ENCODE assay signal across 8 cellular contexts in the genomic region with DNA sequence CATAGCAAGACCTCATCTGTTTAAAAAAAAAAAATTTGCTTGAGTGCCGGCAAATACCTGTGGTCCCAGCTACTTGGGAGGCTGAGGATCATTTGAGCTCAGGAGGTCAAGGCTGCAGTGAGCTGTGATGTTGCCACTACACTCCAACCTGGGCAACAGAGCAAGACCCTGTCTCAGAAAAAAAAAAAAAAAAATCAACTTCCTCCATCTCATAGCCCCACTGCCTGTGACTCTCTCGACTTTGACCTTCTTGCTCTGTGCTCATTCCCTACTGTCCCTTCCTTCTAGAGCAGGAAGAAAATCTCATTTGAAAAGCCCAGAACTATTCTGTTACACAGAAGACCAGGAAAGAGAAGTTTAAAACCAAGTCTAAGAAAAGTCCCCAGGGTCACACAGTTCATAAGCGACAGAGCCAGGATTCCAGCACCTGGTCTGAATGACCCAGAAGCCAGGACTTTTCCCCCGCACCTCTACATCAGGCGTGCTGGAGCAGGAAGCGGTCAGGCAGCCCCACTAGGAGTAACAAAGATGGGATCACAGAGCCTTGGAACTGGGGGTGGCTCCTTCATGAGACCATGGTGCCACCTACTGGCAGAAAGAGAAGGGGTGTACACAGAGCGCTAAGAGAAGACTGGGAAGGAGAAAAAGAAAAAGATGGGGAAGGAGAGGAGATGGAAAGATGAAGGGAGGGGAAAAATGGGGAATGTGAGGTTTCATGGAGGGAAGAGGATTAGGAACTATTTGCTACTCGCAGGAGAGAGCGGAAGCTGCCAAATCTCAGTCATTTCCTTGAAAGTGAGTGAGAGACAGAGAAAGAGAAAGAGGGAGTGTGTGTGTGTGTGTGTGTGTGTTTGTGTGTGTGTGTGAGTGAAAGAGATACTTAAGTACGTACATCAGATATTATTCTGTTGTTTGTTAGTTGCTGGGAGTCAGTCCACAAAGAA. TPM values are rescaled to one million over a fixed set of nuclear protein-coding genes. Genes with fewer than 3 reads are reported as not detected.
DNase-seq lines count a peak whose midpoint lies in the region; ATAC-seq and TF ChIP-seq lines count a peak whose summit lies in the region.

No MANE protein-coding gene starts in this region.

- peak; percentile 91 for TF ChIP-seq CTCF in GM10266 (IDR thresholded peaks at IDR 0.05; ENCODE audit: control insufficient read depth, insufficient read depth, low read depth, missing control alignments)

- ATAC-seq in stimulated activated naive B cell treated with anti-CD40 and anti-IgM and Interleukin-4, amounts not matched to agents 10 μg/mL and 1 μg/mL and 100 μg/mL, for 72 hours (replicated peaks) = peak; percentile 69 to 73
- no peak for ATAC-seq in GM21360 (IDR thresholded peaks at IDR 0.05; ENCODE audit: unreplicated experiment)

- peaks cover 9 to 15% of the 10 kb centered on the region in 2 donors for H3K4me1 Mint-ChIP-seq in stimulated activated naive B cell treated with anti-CD40 and anti-IgM and Interleukin-4, amounts not matched to agents 10 μg/mL and 1 μg/mL and 100 μg/mL, for 72 hours

- H3K9me3 Mint-ChIP-seq in stimulated activated naive B cell treated with anti-CD40 and anti-IgM and Interleukin-4, amounts not matched to agents 10 μg/mL and 1 μg/mL and 100 μg/mL, for 72 hours = no peaks in the 10 kb centered on the region

- H3K4me3 Mint-ChIP-seq in stimulated activated naive B cell treated with anti-CD40 and anti-IgM and Interleukin-4, amounts not matched to agents 10 μg/mL and 1 μg/mL and 100 μg/mL, for 72 hours = no peak overlapping the region

- H3K36me3 Mint-ChIP-seq in stimulated activated naive B cell treated with anti-CD40 and anti-IgM and Interleukin-4, amounts not matched to agents 10 μg/mL and 1 μg/mL and 100 μg/mL, for 72 hours = no peaks in the 10 kb centered on the region

- no peak overlapping the region for H3K27ac Mint-ChIP-seq in stimulated activated naive B cell treated with anti-CD40 and anti-IgM and Interleukin-4, amounts not matched to agents 10 μg/mL and 1 μg/mL and 100 μg/mL, for 72 hours

- DNase-seq in GM10266 (ENCODE audit: extremely low spot score) (peak; percentile 78), HuH-7 (ENCODE audit: low spot score) (peak; percentile 95), NOMO-1 treated with DMSO at 0.1 percent for 48 hours (lab: John Stamatoyannopoulos, UW; ENCODE audit: unreplicated experiment) (peak; percentile 70), epidermal melanocyte (ENCODE audit: insufficient read length, low spot score) (peak; percentile 96), myocyte (ENCODE audit: low read depth) (peak; percentile 92)
- peak; percentile 28 for DNase-seq in activated CD8-positive, alpha-beta memory T cell treated with anti-CD3 and anti-CD28 coated beads, Interleukin-2, amount 50 U/mL, for 1 hour (ENCODE audit: extremely low read depth)
- DNase-seq in stimulated activated naive B cell treated with anti-CD40 and anti-IgM and Interleukin-4, amounts not matched to agents 10 μg/mL and 1 μg/mL and 100 μg/mL, for 72 hours = peak; percentile 46

- H3K27me3 Mint-ChIP-seq in stimulated activated naive B cell treated with anti-CD40 and anti-IgM and Interleukin-4, amounts not matched to agents 10 μg/mL and 1 μg/mL and 100 μg/mL, for 72 hours = no peaks in the 10 kb centered on the region

RNA-seq across cellular contexts. Expression of gene P3R3URF, which starts 3.1 kb away (rescaled TPM):
- not detected in 2 replicates for total RNA-seq in myocyte
- polyA plus RNA-seq in myocyte (2012) = not detected

RNA-seq across cellular contexts. Expression of gene TSPAN1, which starts 4.5 kb away (rescaled TPM):
- 2.5 and 3.6 TPM in 2 replicates for total RNA-seq in myocyte
- polyA plus RNA-seq in myocyte (2012) = 5.6 TPM

RNA-seq across cellular contexts. Expression of gene POMGNT1, which starts 18.8 kb away (rescaled TPM):
- 142 and 156 TPM in 2 replicates for total RNA-seq in myocyte
- polyA plus RNA-seq in myocyte (2012) = 132 TPM

RNA-seq across cellular contexts. Expression of gene LURAP1, which starts 23.7 kb away (rescaled TPM):
- total RNA-seq in myocyte = 0.27 and 0.47 TPM in 2 replicates
- polyA plus RNA-seq in myocyte (2012) = 0.57 TPM

RNA-seq across cellular contexts. Expression of gene PIK3R3, which starts 47.0 kb away (rescaled TPM):
- 27.7 and 28.4 TPM in 2 replicates for total RNA-seq in myocyte
- 8.0 TPM for polyA plus RNA-seq in myocyte (2012)

Comparison
In these comparisons a context has a peak if more than half of its experiments do, and no peak if none do; other contexts are left out.
1. DNase-seq: peak in every context shown above with its lines; median percentile 96 in epidermal melanocyte; 95 in HuH-7; 92 in myocyte; 78 in GM10266; 70 in NOMO-1 treated with DMSO at 0.1 percent for 48 hours; 46 in stimulated activated naive B cell treated with anti-CD40 and anti-IgM and Interleukin-4, amounts not matched to agents 10 μg/mL and 1 μg/mL and 100 μg/mL, for 72 hours; 28 in activated CD8-positive, alpha-beta memory T cell treated with anti-CD3 and anti-CD28 coated beads, Interleukin-2, amount 50 U/mL, for 1 hour.